In genomic region chr14:21071225-21072041, GRCh38 we compare ENCODE assay signal across 8 cellular contexts. TPM values are rescaled to one million over a fixed set of nuclear protein-coding genes. Genes with fewer than 3 reads are reported as not detected.
DNase-seq lines count a peak whose midpoint lies in the region; ATAC-seq and TF ChIP-seq lines count a peak whose summit lies in the region.

No MANE protein-coding gene starts in this region.

- peak overlapping the region; percentile 81 to 97 (median 94) for H3K27ac ChIP-seq in tibial nerve

- peaks cover 0 to 61% (median 34%) of the 10 kb centered on the region in 4 donors for H3K4me1 ChIP-seq in tibial nerve

- H3K9me3 Mint-ChIP-seq in activated T-cell treated with anti-CD3 and anti-CD28 coated beads, Interleukin-2, amount 50 U/mL, for 72 hours = no peaks in the 10 kb centered on the region
- H3K9me3 Mint-ChIP-seq in naive B cell = no peaks in the 10 kb centered on the region

- H3K36me3 Mint-ChIP-seq in activated T-cell treated with anti-CD3 and anti-CD28 coated beads, Interleukin-2, amount 50 U/mL, for 72 hours (ENCODE audit: insufficient read depth in 2 of 2) = no peaks in the 10 kb centered on the region
- no peaks in the 10 kb centered on the region for H3K36me3 Mint-ChIP-seq in naive B cell

- peak; percentile 84 for ATAC-seq in GM19463 (IDR thresholded peaks at IDR 0.05; ENCODE audit: unreplicated experiment)
- peak; percentile 63 for ATAC-seq in HG03558 (IDR thresholded peaks at IDR 0.05; ENCODE audit: extremely low read depth, unreplicated experiment)
- peak; percentile 57 to 63 for ATAC-seq in activated T-cell treated with anti-CD3 and anti-CD28 coated beads, Interleukin-2, amount 50 U/mL, for 72 hours (replicated peaks in 1 of 2)
- ATAC-seq in naive B cell (ENCODE audit: low read depth in 2 of 2) = peak; percentile 56 to 70

- no peaks in the 10 kb centered on the region for H3K27me3 ChIP-seq in tibial nerve

- H3K27ac Mint-ChIP-seq in activated T-cell treated with anti-CD3 and anti-CD28 coated beads, Interleukin-2, amount 50 U/mL, for 72 hours = no peak overlapping the region
- peak overlapping the region in 4 of 6 donors; percentile 40 to 87 (median 67) for H3K27ac Mint-ChIP-seq in naive B cell

- peak in 1 of 2 donors; percentile 23 for TF ChIP-seq POLR2A in tibial nerve (IDR thresholded peaks at IDR 0.05)

- WGBS in tibial nerve, 2 donors = 1% methylated on average over 36 to 37 of the region's 37 CpGs

- H3K27me3 Mint-ChIP-seq in activated T-cell treated with anti-CD3 and anti-CD28 coated beads, Interleukin-2, amount 50 U/mL, for 72 hours (ENCODE audit: low read depth) = peaks cover 68% of the 10 kb centered on the region
- peaks cover 9 to 44% (median 32%) of the 10 kb centered on the region in 3 donors for H3K27me3 Mint-ChIP-seq in naive B cell

- peaks cover 0 to 27% (median 0%) of the 10 kb centered on the region in 3 donors for H3K36me3 ChIP-seq in tibial nerve

- peaks cover 34% of the 10 kb centered on the region for H3K4me1 Mint-ChIP-seq in activated T-cell treated with anti-CD3 and anti-CD28 coated beads, Interleukin-2, amount 50 U/mL, for 72 hours (ENCODE audit: low read depth)
- H3K4me1 Mint-ChIP-seq in naive B cell = peaks cover 39 to 42% (median 39%) of the 10 kb centered on the region in 3 donors

- H3K4me3 ChIP-seq in tibial nerve = peak overlapping the region; percentile 54 to 88 (median 74)

- peak in 2 of 5 experiments; percentile 10 to 11 for TF ChIP-seq CTCF in tibial nerve (IDR thresholded peaks at IDR 0.05)

- DNase-seq in Caki2 (ENCODE audit: low read depth) (peak; percentile 77), NCI-H82 treated with DMSO at 0.1 percent for 48 hours (lab: John Stamatoyannopoulos, UW; ENCODE audit: unreplicated experiment) (peak; percentile 43), fibroblast of the conjunctiva (ENCODE audit: low read depth) (peak; percentile 94), naive B cell (peak; percentile 68), tibial nerve (ENCODE audit: low spot score in 2 of 2) (peak; percentile 70 to 73)
- peak; percentile 46 to 65 for DNase-seq in activated T-cell treated with anti-CD3 and anti-CD28 coated beads, Interleukin-2, amount 50 U/mL, for 72 hours

- H3K9me3 ChIP-seq in tibial nerve = no peaks in the 10 kb centered on the region

- TF ChIP-seq EP300 in tibial nerve (IDR thresholded peaks at IDR 0.05) = peak in 1 of 2 donors; percentile 58

- peak overlapping the region; percentile 78 to 89 for H3K4me3 Mint-ChIP-seq in activated T-cell treated with anti-CD3 and anti-CD28 coated beads, Interleukin-2, amount 50 U/mL, for 72 hours
- H3K4me3 Mint-ChIP-seq in naive B cell = peak overlapping the region; percentile 85 to 95 (median 90)

- in situ Hi-C loops in Caki2 (cut with HindIII; ENCODE audit: low pct_unique_long_range_greater_than_20kb, low sequenced_read_pairs) = no loop called here

RNA-seq across cellular contexts. Expression of gene ARHGEF40, which starts 1.3 kb away (rescaled TPM):
- 32.4 and 35.9 TPM in 2 replicates for total RNA-seq in Caki2 (2014; rRNA removed; shearing (Covaris generic); ENCODE audit: low replicate concordance)
- total RNA-seq in activated T-cell treated with anti-CD3 and anti-CD28 coated beads, Interleukin-2, amount 50 U/mL, for 72 hours = under 1 TPM; 0.26 to 0.37 TPM
- polyA plus RNA-seq in naive B cell (ENCODE audit: low read depth in 6 of 6) = under 1 TPM in 5 of 6 donors, not detected in 1; 0.07 to 0.99 (median 0.27) TPM
- total RNA-seq in tibial nerve = 100 to 1,000 TPM in 1 of 4 donors, 10 to 100 TPM in 3; 72.5 to 128 (median 80.9) TPM

RNA-seq across cellular contexts. Expression of gene RNASE8, which starts 13.8 kb away (rescaled TPM):
- not detected in 2 replicates for total RNA-seq in Caki2 (2014; rRNA removed; shearing (Covaris generic); ENCODE audit: low replicate concordance)
- total RNA-seq in activated T-cell treated with anti-CD3 and anti-CD28 coated beads, Interleukin-2, amount 50 U/mL, for 72 hours = not detected
- not detected for polyA plus RNA-seq in naive B cell (ENCODE audit: low read depth in 6 of 6)
- not detected for total RNA-seq in tibial nerve

RNA-seq across cellular contexts. Expression of gene ZNF219, which starts 27.0 kb away (rescaled TPM):
- 26.5 and 31.5 TPM in 2 replicates for total RNA-seq in Caki2 (2014; rRNA removed; shearing (Covaris generic); ENCODE audit: low replicate concordance)
- 10 to 100 TPM; 11.2 to 12.4 TPM for total RNA-seq in activated T-cell treated with anti-CD3 and anti-CD28 coated beads, Interleukin-2, amount 50 U/mL, for 72 hours
- 1 to 10 TPM in 1 of 6 donors, under 1 TPM in 3, not detected in 2; 0.13 to 1.1 (median 0.56) TPM for polyA plus RNA-seq in naive B cell (ENCODE audit: low read depth in 6 of 6)
- total RNA-seq in tibial nerve = 10 to 100 TPM; 28.6 to 90.3 (median 34.9) TPM

RNA-seq across cellular contexts. Expression of gene RNASE7, which starts 29.3 kb away (rescaled TPM):
- total RNA-seq in Caki2 (2014; rRNA removed; shearing (Covaris generic); ENCODE audit: low replicate concordance) = not detected in 2 replicates
- not detected for total RNA-seq in activated T-cell treated with anti-CD3 and anti-CD28 coated beads, Interleukin-2, amount 50 U/mL, for 72 hours
- polyA plus RNA-seq in naive B cell (ENCODE audit: low read depth in 6 of 6) = not detected
- total RNA-seq in tibial nerve = not detected

RNA-seq across cellular contexts. Expression of gene TMEM253, which starts 29.4 kb away (rescaled TPM):
- total RNA-seq in Caki2 (2014; rRNA removed; shearing (Covaris generic); ENCODE audit: low replicate concordance) = 0.20 TPM in 1 of 2 replicates, not detected in the other
- under 1 TPM in 1 of 2 donors, not detected in 1; 0.35 TPM for total RNA-seq in activated T-cell treated with anti-CD3 and anti-CD28 coated beads, Interleukin-2, amount 50 U/mL, for 72 hours
- not detected for polyA plus RNA-seq in naive B cell (ENCODE audit: low read depth in 6 of 6)
- total RNA-seq in tibial nerve = under 1 TPM in 2 of 4 donors, not detected in 2; 0.44 to 0.63 TPM

Comparison
In these comparisons a context has a peak if more than half of its experiments do, and no peak if none do; other contexts are left out.
1. Peak in every context shown above with its lines: DNase-seq, ATAC-seq, H3K4me3 ChIP-seq and H3K27ac ChIP-seq.
2. DNase-seq: peak in every context shown above with its lines; median percentile 94 in fibroblast of the conjunctiva; 77 in Caki2; 72 in tibial nerve; 68 in naive B cell; 56 in activated T-cell treated with anti-CD3 and anti-CD28 coated beads, Interleukin-2, amount 50 U/mL, for 72 hours; 43 in NCI-H82 treated with DMSO at 0.1 percent for 48 hours.
3. RNA of gene ARHGEF40, which starts 1.3 kb away (total RNA-seq): 72.5 to 128 TPM in tibial nerve and 32.4 to 35.9 TPM in Caki2; 0.26 to 0.37 TPM in activated T-cell treated with anti-CD3 and anti-CD28 coated beads, Interleukin-2, amount 50 U/mL, for 72 hours; every median in the first group is over 10 times any median in the second.